Comparison of ENCODE assay signal across 13 cellular contexts in the genomic region with DNA sequence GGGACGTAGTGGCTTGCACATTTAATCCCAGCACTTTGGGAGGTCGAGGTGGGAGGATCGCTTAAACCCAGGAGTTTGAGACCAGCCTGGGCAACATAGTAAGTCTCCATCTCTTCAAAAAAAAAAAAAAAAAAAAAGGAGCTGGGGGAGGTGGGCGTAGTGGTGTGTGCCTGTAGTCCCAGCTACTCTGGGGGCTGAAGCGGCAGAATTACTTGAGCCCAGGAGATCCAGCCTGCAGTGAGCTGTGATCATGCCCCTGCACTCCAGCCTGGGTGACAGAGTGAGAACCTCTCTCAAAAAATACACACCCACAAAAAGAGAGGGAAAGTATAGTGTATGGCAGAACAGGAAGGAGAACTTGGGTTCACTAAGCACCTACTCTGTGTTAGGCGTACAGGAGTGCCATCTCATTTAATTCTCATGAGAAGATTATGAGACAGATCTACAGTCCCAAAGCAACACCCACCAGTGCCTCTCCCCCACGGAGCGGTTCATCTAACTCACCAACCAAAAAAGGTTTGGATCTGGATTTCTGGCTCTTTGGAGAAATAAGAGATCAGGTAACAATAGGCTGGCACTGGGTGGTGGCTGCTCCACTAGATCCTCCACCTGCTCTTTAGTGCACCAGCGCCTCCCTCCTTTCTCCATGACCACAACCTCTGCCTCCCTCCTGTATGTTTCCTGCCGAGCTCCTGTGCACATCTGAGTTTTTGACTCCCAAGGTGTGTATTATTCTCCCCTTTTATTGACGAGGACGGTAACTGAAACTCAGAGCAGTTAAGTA. TPM values are rescaled to one million over a fixed set of nuclear protein-coding genes. Genes with fewer than 3 reads are reported as not detected.
DNase-seq lines count a peak whose midpoint lies in the region; ATAC-seq and TF ChIP-seq lines count a peak whose summit lies in the region.
"Had no signal": no experiment of that assay in that cellular context is flagged by ENCODE, and none has a peak within 500 bp of the region (broad histone marks: within the 10 kb centered on the region; RNA-seq: fewer than 3 reads in every experiment).

No MANE protein-coding gene starts in this region.

- no peak for ATAC-seq in stimulated activated naive CD8-positive, alpha-beta T cell treated with anti-CD3 and anti-CD28 coated beads, Interleukin-15, Interleukin-2, amounts not matched to agents 100 U/mL and 50 U/mL, for 24 hours

- DNase-seq in stimulated activated naive CD8-positive, alpha-beta T cell treated with anti-CD3 and anti-CD28 coated beads, Interleukin-15, Interleukin-2, amounts not matched to agents 100 U/mL and 50 U/mL, for 24 hours = no peak
- DNase-seq in NCI-H510A treated with DMSO at 0.1 percent for 48 hours (lab: John Stamatoyannopoulos, UW) = peak; percentile 44
- no peak for DNase-seq in endodermal cell
- no peak for DNase-seq in MG63
- DNase-seq in kidney glomerular epithelial cell (lab: John Stamatoyannopoulos, UW) = no peak
- no peak for DNase-seq in stimulated activated naive CD4-positive, alpha-beta T cell treated with Interleukin-2 at 50 U/mL for 16 hours (lab: John Stamatoyannopoulos, UW)
- no peak for DNase-seq in amniotic stem cell (lab: John Stamatoyannopoulos, UW)
- DNase-seq: islet precursor cell, NCI-H446 treated with DMSO at 0.1 percent for 48 hours, sigmoid colon, T-helper 9 cell had no signal

- H3K4me3 Mint-ChIP-seq in stimulated activated naive CD8-positive, alpha-beta T cell treated with anti-CD3 and anti-CD28 coated beads, Interleukin-15, Interleukin-2, amounts not matched to agents 100 ng/mL and 50 ng/mL, for 24 hours = peak overlapping the region; percentile 90
- H3K4me3 Mint-ChIP-seq in endodermal cell = peak overlapping the region; percentile 82

- H3K27ac ChIP-seq in endodermal cell (ENCODE audit: low read depth, low read length) = no peak overlapping the region

- H3K27me3 ChIP-seq in endodermal cell (ENCODE audit: control insufficient read depth, insufficient read depth, low read length, poor library complexity, severe bottlenecking) (no peaks in the 10 kb centered on the region), MG63 (peaks cover 2% of the 10 kb centered on the region; the same call in 1 of the 2 replicates)
- H3K27me3 ChIP-seq: breast epithelium, sigmoid colon had no signal

- H3K4me1 ChIP-seq in endodermal cell (ENCODE audit: control insufficient read depth, insufficient read depth, low read length) = peaks cover 13% of the 10 kb centered on the region

- H3K36me3 ChIP-seq in endodermal cell (ENCODE audit: control insufficient read depth, insufficient read depth, low read length) = peaks cover 5% of the 10 kb centered on the region
- H3K36me3 ChIP-seq in MG63 = peaks cover 4% of the 10 kb centered on the region
- H3K36me3 ChIP-seq: breast epithelium, sigmoid colon had no signal

- H3K9ac ChIP-seq in endodermal cell (ENCODE audit: extremely low read depth, low read length, poor library complexity, severe bottlenecking) = no peak overlapping the region

- peaks cover 82% of the 10 kb centered on the region for H3K4me1 Mint-ChIP-seq in stimulated activated naive CD8-positive, alpha-beta T cell treated with anti-CD3 and anti-CD28 coated beads, Interleukin-15, Interleukin-2, amounts not matched to agents 100 ng/mL and 50 ng/mL, for 24 hours (ENCODE audit: low read depth)
- H3K4me1 Mint-ChIP-seq in endodermal cell = peaks cover 34% of the 10 kb centered on the region

- 84 to 94% methylated on average over 5 to 12 of the region's 12 CpGs for WGBS in endodermal cell (ENCODE audit: insufficient coverage in 1 of 2, insufficient read length in 1 of 2), 2 experiments

- TF ChIP-seq CTCF in endodermal cell (conservative IDR thresholded peaks at IDR 0.05) = no peak

- no peak overlapping the region for H3K4me3 ChIP-seq in endodermal cell (ENCODE audit: low read length)
- no peak overlapping the region for H3K4me3 ChIP-seq in MG63

- no peaks in the 10 kb centered on the region for H3K9me3 Mint-ChIP-seq in stimulated activated naive CD8-positive, alpha-beta T cell treated with anti-CD3 and anti-CD28 coated beads, Interleukin-15, Interleukin-2, amounts not matched to agents 100 ng/mL and 50 ng/mL, for 24 hours
- H3K9me3 Mint-ChIP-seq in endodermal cell = no peaks in the 10 kb centered on the region

- no peaks in the 10 kb centered on the region for H3K9me3 ChIP-seq in endodermal cell (ENCODE audit: control insufficient read depth, low read length)
- H3K9me3 ChIP-seq in MG63 = peaks cover 4% of the 10 kb centered on the region
- H3K9me3 ChIP-seq: breast epithelium, sigmoid colon had no signal

- peak overlapping the region; percentile 73 for H3K27ac Mint-ChIP-seq in stimulated activated naive CD8-positive, alpha-beta T cell treated with anti-CD3 and anti-CD28 coated beads, Interleukin-15, Interleukin-2, amounts not matched to agents 100 ng/mL and 50 ng/mL, for 24 hours
- H3K27ac Mint-ChIP-seq in endodermal cell = no peak overlapping the region

- H3K27me3 Mint-ChIP-seq in stimulated activated naive CD8-positive, alpha-beta T cell treated with anti-CD3 and anti-CD28 coated beads, Interleukin-15, Interleukin-2, amounts not matched to agents 100 ng/mL and 50 ng/mL, for 24 hours = no peaks in the 10 kb centered on the region
- peaks cover 4% of the 10 kb centered on the region for H3K27me3 Mint-ChIP-seq in endodermal cell (ENCODE audit: insufficient read depth)

- peaks cover 11% of the 10 kb centered on the region for H3K36me3 Mint-ChIP-seq in stimulated activated naive CD8-positive, alpha-beta T cell treated with anti-CD3 and anti-CD28 coated beads, Interleukin-15, Interleukin-2, amounts not matched to agents 100 ng/mL and 50 ng/mL, for 24 hours (ENCODE audit: low read depth)
- peaks cover 4% of the 10 kb centered on the region for H3K36me3 Mint-ChIP-seq in endodermal cell (ENCODE audit: low read depth)

RNA-seq across cellular contexts. Expression of a gene that starts 1.4 kb away (rescaled TPM):
- total RNA-seq in endodermal cell = 10 to 100 TPM; 56.5 to 78.3 TPM
- polyA plus RNA-seq in endodermal cell (2013, experiment 1 of 2) = 21.7 TPM
- 23.8 TPM for polyA plus RNA-seq in endodermal cell (2013, experiment 2 of 2)
- total RNA-seq in MG63 (2014; rRNA removed; shearing (Covaris generic); ENCODE audit: low replicate concordance) = 5.8 and 22.9 TPM in 2 replicates
